Comparison of ENCODE assay signal across 4 cellular contexts in genomic region chr10:115777646-115778045, GRCh38.
"Had no signal": no experiment of that assay in that cellular context is flagged by ENCODE, and none has a peak within 500 bp of the region (broad histone marks: within the 10 kb centered on the region; RNA-seq: fewer than 3 reads in every experiment).

No MANE protein-coding gene starts in this region.

- DNase-seq: H9, HCEC 1CT, IMR-90 had no signal

- H3K4me3 Mint-ChIP-seq: GM23338, H9 had no signal

- H3K27ac Mint-ChIP-seq: GM23338, H9 had no signal

- ATAC-seq: GM23338 had no signal

- H3K9me3 Mint-ChIP-seq: GM23338, H9 had no signal
